ENCODE assay signal across 17 cellular contexts in genomic region chr2:8595428-8595805, GRCh38.
DNase-seq lines count a peak whose midpoint lies in the region; ATAC-seq and TF ChIP-seq lines count a peak whose summit lies in the region.
"Had no signal": no experiment of that assay in that cellular context is flagged by ENCODE, and none has a peak within 500 bp of the region (broad histone marks: within the 10 kb centered on the region; RNA-seq: fewer than 3 reads in every experiment).

No MANE protein-coding gene starts in this region.

- H4K5ac ChIP-seq in IMR-90 (ENCODE audit: low read depth, low read length): no peak overlapping the region

- H3K18ac ChIP-seq in IMR-90 (ENCODE audit: low read depth, low read length): no peak overlapping the region
- H3K18ac ChIP-seq in trophoblast cell (ENCODE audit: low read length): no peak overlapping the region

- H3K4me1 ChIP-seq in BLaER1 treated with 17β-estradiol and CSF1 and Interleukin-3, amounts not matched to agents 10 nM and 100 nM: peaks cover 15 to 37% (median 27%) of the 10 kb centered on the region in 10 experiments
- H3K4me1 ChIP-seq in IMR-90 (ENCODE audit: control insufficient read depth, insufficient read depth, low read length) (peaks cover 3% of the 10 kb centered on the region; the same call in 1 of the 2 replicates), trophoblast cell (ENCODE audit: control insufficient read depth in 1 of 2, insufficient read depth in 2 of 2, low read length in 2 of 2) (peaks cover 9 to 13% of the 10 kb centered on the region in 2 experiments)
- H3K4me1 ChIP-seq: SJCRH30 had no signal

- no peak overlapping the region for H2AK9ac ChIP-seq in IMR-90 (replicated peaks; ENCODE audit: low read depth, low read length, poor library complexity)

- H2BK120ac ChIP-seq in IMR-90 (ENCODE audit: low read depth, low read length) (0 out of 2 replicates have a peak overlapping the region, but pooled peaks have one; percentile 15), trophoblast cell (ENCODE audit: insufficient read depth, low read length, poor library complexity) (no peak overlapping the region)

- no peaks in the 10 kb centered on the region for H3K79me1 ChIP-seq in IMR-90 (ENCODE audit: low read depth in 1 of 2, low read length in 2 of 2)
- H3K79me1 ChIP-seq in trophoblast cell (ENCODE audit: low read length): peaks cover 15% of the 10 kb centered on the region

- dilution Hi-C loops in IMR-90 (cut with HindIII; ENCODE audit: low sequenced_read_pairs, unreplicated experiment): no loop called here

- H3K36me3 ChIP-seq in BLaER1 treated with 17β-estradiol and CSF1 and Interleukin-3, amounts not matched to agents 10 nM and 100 nM: no peaks in the 10 kb centered on the region
- H3K36me3 ChIP-seq in IMR-90 (ENCODE audit: control insufficient read depth, insufficient read depth, low read length): no peaks in the 10 kb centered on the region
- H3K36me3 ChIP-seq in trophoblast cell (ENCODE audit: control insufficient read depth in 1 of 2, insufficient read depth in 2 of 2, low read length in 2 of 2): no peaks in the 10 kb centered on the region
- H3K36me3 ChIP-seq: SJCRH30 had no signal

- no peak overlapping the region for H2AK5ac ChIP-seq in IMR-90 (ENCODE audit: low read depth, low read length)
- H2AK5ac ChIP-seq in trophoblast cell (ENCODE audit: low read length): no peak overlapping the region

- no peak overlapping the region for H3K9ac ChIP-seq in BLaER1 treated with 17β-estradiol and CSF1 and Interleukin-3, amounts not matched to agents 10 nM and 100 nM
- no peak overlapping the region for H3K9ac ChIP-seq in IMR-90 (ENCODE audit: low read depth, low read length)
- no peak overlapping the region for H3K9ac ChIP-seq in trophoblast cell (ENCODE audit: low read length)

- peaks cover 22% of the 10 kb centered on the region for H3K9me1 ChIP-seq in IMR-90 (ENCODE audit: insufficient read depth, low read length)

- no peak overlapping the region for H2BK20ac ChIP-seq in IMR-90 (ENCODE audit: low read depth, low read length)

- no peaks in the 10 kb centered on the region for H3K9me3 ChIP-seq in BLaER1 treated with 17β-estradiol and CSF1 and Interleukin-3, amounts not matched to agents 10 nM and 100 nM (replicated peaks in 1 of 11)
- no peaks in the 10 kb centered on the region for H3K9me3 ChIP-seq in IMR-90 (ENCODE audit: control insufficient read depth, insufficient read depth, low read length)
- H3K9me3 ChIP-seq in trophoblast cell (ENCODE audit: insufficient read depth, low read depth, low read length): peaks cover 3% of the 10 kb centered on the region
- H3K9me3 ChIP-seq: SJCRH30 had no signal

- TF ChIP-seq RAD21 in IMR-90 (IDR thresholded peaks at IDR 0.05; ENCODE audit: low read length): no peak

- H4K8ac ChIP-seq in IMR-90 (ENCODE audit: low read depth in 2 of 2, low read length in 2 of 2): no peak overlapping the region; a peak in 1 of 4 replicates
- no peak overlapping the region for H4K8ac ChIP-seq in trophoblast cell (ENCODE audit: low read depth, low read length)

- no peak for TF ChIP-seq POLR2A in IMR-90 (IDR thresholded peaks at IDR 0.05; ENCODE audit: low read depth, low read length)

- H3K14ac ChIP-seq in IMR-90 (replicated peaks; ENCODE audit: low read depth, low read length) (no peak overlapping the region), trophoblast cell (ENCODE audit: low read length) (peak overlapping the region; percentile 13)

- no peak overlapping the region for H3K27ac ChIP-seq in BLaER1 treated with 17β-estradiol and CSF1 and Interleukin-3, amounts not matched to agents 10 nM and 100 nM
- H3K27ac ChIP-seq in IMR-90 (ENCODE audit: insufficient read depth, low read length) (no peak overlapping the region), trophoblast cell (ENCODE audit: low read depth, low read length) (no peak overlapping the region)
- H3K27ac ChIP-seq: RWPE1, SJCRH30 had no signal

- H4K20me1 ChIP-seq in BLaER1 treated with 17β-estradiol and CSF1 and Interleukin-3, amounts not matched to agents 10 nM and 100 nM: no peaks in the 10 kb centered on the region
- no peaks in the 10 kb centered on the region for H4K20me1 ChIP-seq in IMR-90 (ENCODE audit: insufficient read depth, low read length)

- CTCF ChIA-PET in IMR-90 (lab: Yijun Ruan, JAX): no interaction called here

- H3K79me2 ChIP-seq in trophoblast cell (ENCODE audit: control insufficient read depth, insufficient read depth, low read length, poor library complexity): no peaks in the 10 kb centered on the region

- no TSS peak for BruUV-seq in IMR-90 (replicated peaks; lab: Mats Ljungman, UMichigan)

- H4K91ac ChIP-seq in IMR-90 (ENCODE audit: insufficient read depth, low read depth, low read length): no peak overlapping the region
- H4K91ac ChIP-seq in trophoblast cell (ENCODE audit: low read depth, low read length): peak overlapping the region; percentile 8

- intact Hi-C loops in IMR-90 (cut with micrococcal nuclease): no loop called here

- no peak overlapping the region for H4K12ac ChIP-seq in trophoblast cell (ENCODE audit: low read depth, low read length)

- no peak overlapping the region for H2BK15ac ChIP-seq in IMR-90 (ENCODE audit: low read depth, low read length)

- no peak overlapping the region for H3K4me3 ChIP-seq in BLaER1 treated with 17β-estradiol and CSF1 and Interleukin-3, amounts not matched to agents 10 nM and 100 nM
- H3K4me3 ChIP-seq in IMR-90 (ENCODE audit: insufficient read depth, low read depth, low read length) (no peak overlapping the region), trophoblast cell (ENCODE audit: low read depth, low read length) (no peak overlapping the region)
- H3K4me3 ChIP-seq: SJCRH30 had no signal

- POLR2A ChIA-PET in IMR-90 (lab: Charles Lee; ENCODE audit: unreplicated experiment): no interaction called here

- H3K4ac ChIP-seq in IMR-90 (ENCODE audit: low read depth, low read length) (peak overlapping the region; percentile 35), trophoblast cell (ENCODE audit: low read depth, low read length) (no peak overlapping the region)

- H2BK12ac ChIP-seq in trophoblast cell (ENCODE audit: low read length): no peak overlapping the region

- H2AFZ ChIP-seq in IMR-90 (replicated peaks; ENCODE audit: low read length, poor library complexity) (peak overlapping the region; percentile 24), trophoblast cell (ENCODE audit: insufficient read depth, low read length, poor library complexity) (no peak overlapping the region)

- H2BK5ac ChIP-seq in IMR-90 (ENCODE audit: low read depth, low read length, poor library complexity, severe bottlenecking): no peak overlapping the region
- no peak overlapping the region for H2BK5ac ChIP-seq in trophoblast cell (ENCODE audit: low read depth, low read length, poor library complexity)

- in situ Hi-C loops in IMR-90 (cut with MboI; ENCODE audit: low sequenced_read_pairs): no loop called here

- TF ChIP-seq CTCF in IMR-90 (conservative IDR thresholded peaks at IDR 0.05; ENCODE audit: low read depth, low read length): no peak

- ATAC-seq in IMR-90 (ENCODE audit: low read depth) (no peak), GM18868 (IDR thresholded peaks at IDR 0.05; ENCODE audit: unreplicated experiment) (no peak), GM18907 (IDR thresholded peaks at IDR 0.05; ENCODE audit: unreplicated experiment) (no peak)
- ATAC-seq: HCT116 had no signal

- H3K27me3 ChIP-seq in BLaER1 treated with 17β-estradiol and CSF1 and Interleukin-3, amounts not matched to agents 10 nM and 100 nM: no peaks in the 10 kb centered on the region
- H3K27me3 ChIP-seq in IMR-90 (ENCODE audit: control insufficient read depth, insufficient read depth, low read length) (no peaks in the 10 kb centered on the region), trophoblast cell (ENCODE audit: insufficient read depth, low read length) (no peaks in the 10 kb centered on the region)
- H3K27me3 ChIP-seq: SJCRH30 had no signal

- WGBS in IMR-90 (ENCODE audit: extremely low coverage in 2 of 2, insufficient read length in 1 of 2), 2 experiments: 85% methylated on average over 6 of the region's 12 CpGs; no CpG with 5 or more reads in 1 of the 2 experiments
- no CpG with 5 or more reads among the region's 12 CpGs for WGBS in trophoblast cell (ENCODE audit: extremely low coverage, insufficient coverage, insufficient read length)

- H3K4me2 ChIP-seq in BLaER1 treated with 17β-estradiol and CSF1 and Interleukin-3, amounts not matched to agents 10 nM and 100 nM: peak overlapping the region in 6 of 11 experiments; percentile 3 to 33 (median 13); a peak in 8 of 22 replicates
- H3K4me2 ChIP-seq in IMR-90 (ENCODE audit: low read depth, low read length) (no peak overlapping the region), trophoblast cell (ENCODE audit: low read length) (no peak overlapping the region)

- H3K56ac ChIP-seq in IMR-90 (ENCODE audit: extremely low read depth, insufficient read depth, low read length): no peak overlapping the region

- DNase-seq in IMR-90 (no peak), mesenteric fat pad (ENCODE audit: low spot score) (peak; percentile 84), trophoblast cell (no peak), hepatic stellate cell (ENCODE audit: low spot score) (no peak)
- DNase-seq: CD4-positive, alpha-beta memory T cell; DMS79; KBM-7; NCI-H1417 treated with DMSO at 0.1 percent for 48 hours; NCI-H2029 treated with DMSO at 0.1 percent for 48 hours; NCI-H2171 treated with DMSO at 0.1 percent for 48 hours; NCI-H774; SJCRH30 had no signal

- H3K23ac ChIP-seq in IMR-90 (ENCODE audit: low read depth, low read length) (no peak overlapping the region), trophoblast cell (ENCODE audit: low read length) (no peak overlapping the region)

TF ChIP-seq in IMR-90, 13 proteins besides CTCF, POLR2A, EP300 and RAD21 (continues in another document):
- no peak for TF ChIP-seq CEBPB (IDR thresholded peaks at IDR 0.05; ENCODE audit: low read depth, low read length)
- no peak for TF ChIP-seq RFX5 (IDR thresholded peaks at IDR 0.05; ENCODE audit: low read depth, low read length)
- TF ChIP-seq MXI1 (IDR thresholded peaks at IDR 0.05; ENCODE audit: borderline replicate concordance, low read depth, low read length): no peak
- TF ChIP-seq BHLHE40 (IDR thresholded peaks at IDR 0.05; ENCODE audit: low read depth, low read length): no peak
- TF ChIP-seq ELK1 (IDR thresholded peaks at IDR 0.05; ENCODE audit: borderline replicate concordance, low read depth, low read length): no peak
- TF ChIP-seq FOS (IDR thresholded peaks at IDR 0.05; ENCODE audit: low read depth, low read length): no peak
- TF ChIP-seq NFE2L2 (IDR thresholded peaks at IDR 0.05; ENCODE audit: low read depth, low read length): no peak

Comparison
In these comparisons a context has a peak if more than half of its experiments do, and no peak if none do; other contexts are left out.
1. H3K4me2 ChIP-seq: peak in BLaER1 treated with 17β-estradiol and CSF1 and Interleukin-3, amounts not matched to agents 10 nM and 100 nM (6 of 11); none in IMR-90 (single experiment) and trophoblast cell (single experiment).